Comparison of ENCODE assay signal across 10 cellular contexts in the genomic region with DNA sequence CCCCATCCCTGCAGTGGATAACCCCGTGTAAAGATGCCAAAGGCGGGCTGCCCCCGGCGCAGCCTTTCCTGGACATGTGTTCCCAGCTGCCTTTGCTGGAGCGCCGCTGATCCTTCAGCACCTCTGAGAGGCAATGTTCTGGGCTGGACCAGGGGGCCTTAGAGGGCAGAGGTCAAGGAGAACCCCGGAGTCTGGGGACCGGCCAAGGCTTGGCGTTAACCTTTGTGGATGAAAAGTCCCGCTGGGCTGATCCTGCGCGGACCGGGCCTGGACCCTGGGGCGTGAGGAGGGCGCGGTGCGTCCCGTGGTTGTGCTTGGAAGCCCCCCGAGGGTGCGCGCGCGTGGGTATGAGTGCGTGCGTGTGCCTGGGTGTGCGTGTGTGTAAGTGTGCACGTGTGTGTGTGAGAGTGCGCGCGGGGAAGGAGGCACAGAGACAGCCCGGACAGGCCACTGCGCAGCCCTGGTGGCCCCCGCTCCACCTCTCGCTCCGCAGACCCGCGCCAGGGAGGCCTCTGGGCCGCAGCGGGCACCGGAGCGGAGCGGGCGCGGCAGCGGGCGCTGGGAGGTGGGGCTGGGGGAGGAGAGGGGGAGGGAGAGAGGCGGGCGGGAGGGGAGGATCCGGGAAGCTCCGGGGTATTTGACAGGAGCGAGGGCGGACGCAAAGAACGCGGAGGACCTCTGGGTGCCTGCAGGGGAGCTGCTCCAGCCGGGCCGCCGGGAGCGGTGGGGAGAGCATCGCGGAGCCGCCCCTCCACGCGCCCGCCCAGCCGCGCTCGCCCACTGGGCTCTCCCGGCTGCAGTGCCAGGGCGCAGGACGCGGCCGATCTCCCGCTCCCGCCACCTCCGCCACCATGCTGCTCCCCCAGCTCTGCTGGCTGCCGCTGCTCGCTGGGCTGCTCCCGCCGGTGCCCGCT. TPM values are rescaled to one million over a fixed set of nuclear protein-coding genes. Genes with fewer than 3 reads are reported as not detected.
A peak's percentile ranks its signal among the peaks of the same experiment; 100 is the strongest.
DNase-seq lines count a peak whose midpoint lies in the region; ATAC-seq, FAIRE-seq and TF ChIP-seq lines count a peak whose summit lies in the region.
"Had no signal": no experiment of that assay in that cellular context is flagged by ENCODE, and none has a peak within 500 bp of the region (broad histone marks: within the 10 kb centered on the region; RNA-seq: fewer than 3 reads in every experiment).

A gene with protein sequence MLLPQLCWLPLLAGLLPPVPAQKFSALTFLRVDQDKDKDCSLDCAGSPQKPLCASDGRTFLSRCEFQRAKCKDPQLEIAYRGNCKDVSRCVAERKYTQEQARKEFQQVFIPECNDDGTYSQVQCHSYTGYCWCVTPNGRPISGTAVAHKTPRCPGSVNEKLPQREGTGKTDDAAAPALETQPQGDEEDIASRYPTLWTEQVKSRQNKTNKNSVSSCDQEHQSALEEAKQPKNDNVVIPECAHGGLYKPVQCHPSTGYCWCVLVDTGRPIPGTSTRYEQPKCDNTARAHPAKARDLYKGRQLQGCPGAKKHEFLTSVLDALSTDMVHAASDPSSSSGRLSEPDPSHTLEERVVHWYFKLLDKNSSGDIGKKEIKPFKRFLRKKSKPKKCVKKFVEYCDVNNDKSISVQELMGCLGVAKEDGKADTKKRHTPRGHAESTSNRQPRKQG (plus strand): TSS at position 665 of the 914 bp plus-strand sequence. CDS start 187 bp downstream, at position 852.

- H3K18ac ChIP-seq in neuronal stem cell (ENCODE audit: low read length): peak within 1 kb of the TSS; percentile 86

- H2BK12ac ChIP-seq in neuronal stem cell (ENCODE audit: low read length): peak within 1 kb of the TSS; percentile 81

- TF ChIP-seq CTCF in A549 (IDR thresholded peaks at IDR 0.05): no peak

- H3K4me2 ChIP-seq in A549 (peak within 1 kb of the TSS; percentile 63), neuronal stem cell (ENCODE audit: insufficient read depth, low read length, poor library complexity, severe bottlenecking) (peak within 1 kb of the TSS; percentile 99)

- no peak within 1 kb of the TSS for H2BK120ac ChIP-seq in neuronal stem cell (ENCODE audit: low read depth, low read length)

- DNase-seq in A549 (ENCODE audit: low read depth in 1 of 2, low spot score in 1 of 2) (no peak), NCI-H2029 treated with DMSO at 0.1 percent for 48 hours (lab: John Stamatoyannopoulos, UW) (peak; percentile 48), Right ventricle myocardium superior (peak; percentile 64), neuronal stem cell (ENCODE audit: low spot score) (no peak), SKM-1 treated with dmso at 0.1 percent for 144 hours (lab: John Stamatoyannopoulos, UW; ENCODE audit: unreplicated experiment) (no peak)
- DNase-seq: CD8-positive, alpha-beta T cell; mammary epithelial cell had no signal

- H3K4ac ChIP-seq in neuronal stem cell (ENCODE audit: low read length): no peak within 1 kb of the TSS

- no peak within 1 kb of the TSS for H4K91ac ChIP-seq in neuronal stem cell (ENCODE audit: low read depth, low read length, poor library complexity)

- TF ChIP-seq EP300 in A549 (IDR thresholded peaks at IDR 0.05): no peak

- H3K14ac ChIP-seq in neuronal stem cell (ENCODE audit: low read length): peak within 1 kb of the TSS; percentile 90

- H3K27me3 ChIP-seq in neuronal stem cell (ENCODE audit: control insufficient read depth in 3 of 3, insufficient read depth in 3 of 3, low read depth in 1 of 3, low read length in 3 of 3): peaks cover 16 to 67% (median 44%) of the 10 kb centered on the region in 3 experiments

- H2BK5ac ChIP-seq in neuronal stem cell (ENCODE audit: low read length): no peak within 1 kb of the TSS

- H4K8ac ChIP-seq in neuronal stem cell (ENCODE audit: low read depth, low read length): no peak within 1 kb of the TSS

- H3K4me1 ChIP-seq in A549 (no peaks in the 10 kb centered on the region; the same call in 2 of the 3 replicates), neuronal stem cell (ENCODE audit: control insufficient read depth in 2 of 2, insufficient read depth in 1 of 2, low read depth in 1 of 2, low read length in 2 of 2) (peaks cover 7 to 13% of the 10 kb centered on the region in 2 donors)

- H2AFZ ChIP-seq in neuronal stem cell (ENCODE audit: low read length): peak within 1 kb of the TSS; percentile 87

- peak within 1 kb of the TSS; percentile 94 for H3K23ac ChIP-seq in neuronal stem cell (ENCODE audit: low read depth, low read length, poor library complexity)

- ATAC-seq in A549 (peak; percentile 34 to 64; a peak in 4 of 6 replicates), Right ventricle myocardium superior (ENCODE audit: poor library complexity) (peak; percentile 81), HG03378 (IDR thresholded peaks at IDR 0.05; ENCODE audit: unreplicated experiment) (no peak), HG03457 (IDR thresholded peaks at IDR 0.05; ENCODE audit: unreplicated experiment) (no peak), GM21619 (IDR thresholded peaks at IDR 0.05; ENCODE audit: unreplicated experiment) (no peak)
- ATAC-seq: CD8-positive, alpha-beta T cell had no signal

- H3K4me3 ChIP-seq in A549 (peak within 1 kb of the TSS; percentile 30; the same call in 2 of the 3 replicates), neuronal stem cell (ENCODE audit: low read length in 2 of 2) (peak within 1 kb of the TSS; percentile 41 to 79)

- WGBS in A549 (ENCODE audit: missing lambda C conversion rate): 28% methylated on average over 11 of the region's 81 CpGs
- no CpG with 5 or more reads among the region's 81 CpGs for WGBS in neuronal stem cell (ENCODE audit: extremely low coverage in 2 of 2, insufficient read length in 2 of 2, insufficient replicate concordance in 1 of 2), 2 donors

- POLR2A ChIA-PET in A549 (lab: Yijun Ruan, JAX): no interaction called here

- no peaks in the 10 kb centered on the region for H3K36me3 ChIP-seq in neuronal stem cell (replicated peaks in 1 of 2; ENCODE audit: control insufficient read depth in 2 of 2, insufficient read depth in 2 of 2, low read length in 2 of 2)

- no peak within 1 kb of the TSS for H2BK15ac ChIP-seq in neuronal stem cell (ENCODE audit: low read length)

- TF ChIP-seq RAD21 in A549 (conservative IDR thresholded peaks at IDR 0.05 in 1 of 2, IDR thresholded peaks at IDR 0.05 in 1 of 2): no peak

- no peaks in the 10 kb centered on the region for H3K79me1 ChIP-seq in neuronal stem cell (ENCODE audit: low read depth, low read length)

- no peak within 1 kb of the TSS for H2AK5ac ChIP-seq in neuronal stem cell (ENCODE audit: low read depth, low read length)

- peak within 1 kb of the TSS; percentile 95 for H3K9ac ChIP-seq in neuronal stem cell (ENCODE audit: low read depth, low read length, poor library complexity)

- CTCF ChIA-PET in A549 (lab: Yijun Ruan, JAX): no interaction called here

- TF ChIP-seq POLR2A in A549 (IDR thresholded peaks at IDR 0.05; ENCODE audit: low read length): no peak

- intact Hi-C loops in Right ventricle myocardium superior (cut with DNase I): no loop called here

- no peaks in the 10 kb centered on the region for H3K9me3 ChIP-seq in A549
- no peaks in the 10 kb centered on the region for H3K9me3 ChIP-seq in neuronal stem cell (replicated peaks in 1 of 2; ENCODE audit: control insufficient read depth in 2 of 2, insufficient read depth in 1 of 2, low read depth in 1 of 2, low read length in 2 of 2)

- FAIRE-seq in A549 (lab: Jason Lieb, UNC): no peak

- no peak within 1 kb of the TSS for H3K27ac ChIP-seq in A549
- no peak within 1 kb of the TSS for H3K27ac ChIP-seq in neuronal stem cell (replicated peaks; ENCODE audit: low read length)

TF ChIP-seq in A549, 52 proteins besides CTCF, POLR2A, EP300 and RAD21:
- no peak for TF ChIP-seq JUN (IDR thresholded peaks at IDR 0.05)
- no peak for TF ChIP-seq PHF8 (IDR thresholded peaks at IDR 0.05; ENCODE audit: borderline replicate concordance, low read depth)
- no peak for TF ChIP-seq HDAC2 (IDR thresholded peaks at IDR 0.05)
- no peak for TF ChIP-seq KDM1A (IDR thresholded peaks at IDR 0.05; ENCODE audit: low read depth)
- TF ChIP-seq, protein P1, sequence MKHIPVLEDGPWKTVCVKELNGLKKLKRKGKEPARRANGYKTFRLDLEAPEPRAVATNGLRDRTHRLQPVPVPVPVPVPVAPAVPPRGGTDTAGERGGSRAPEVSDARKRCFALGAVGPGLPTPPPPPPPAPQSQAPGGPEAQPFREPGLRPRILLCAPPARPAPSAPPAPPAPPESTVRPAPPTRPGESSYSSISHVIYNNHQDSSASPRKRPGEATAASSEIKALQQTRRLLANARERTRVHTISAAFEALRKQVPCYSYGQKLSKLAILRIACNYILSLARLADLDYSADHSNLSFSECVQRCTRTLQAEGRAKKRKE (CRISPR knock-in tag; IDR thresholded peaks at IDR 0.05; ENCODE audit: low read depth): no peak
- TF ChIP-seq HOXB5 (CRISPR knock-in tag; IDR thresholded peaks at IDR 0.05): no peak
- no peak for TF ChIP-seq CBX8 (IDR thresholded peaks at IDR 0.05)
- TF ChIP-seq EHMT2 (IDR thresholded peaks at IDR 0.05; ENCODE audit: low read depth): no peak
- TF ChIP-seq EHF (CRISPR knock-in tag; IDR thresholded peaks at IDR 0.05): no peak
- no peak for TF ChIP-seq BHLHE40 (IDR thresholded peaks at IDR 0.05; ENCODE audit: low read depth, low read length)
TF ChIP-seq in A549: peak in this region for 0.

RNA-seq across cellular contexts. Expression of the gene that starts here (rescaled TPM):
- not detected in 2 replicates for polyA plus RNA-seq in A549 (2011; rRNA removed)
- polyA plus RNA-seq in A549 (2012; cell fraction: cytosol; rRNA removed): not detected in 2 replicates
- not detected in 2 replicates for polyA plus RNA-seq in A549 (2012; cell fraction: nucleus; rRNA removed)
- not detected in 3 replicates for polyA plus RNA-seq in A549 (2017; fragmentation: RNase III; extraction: RNeasy Plus Mini Kit Qiagen cat#74134 plus additional on column Dnase treatment)
- polyA minus RNA-seq in A549 (2011; rRNA and poly(A)+ RNA removed): not detected in 2 replicates
- total RNA-seq in Right ventricle myocardium superior: 10.9 TPM
- 0.20 TPM for polyA plus RNA-seq in neuronal stem cell (2013, experiment 1 of 2)
- polyA plus RNA-seq in neuronal stem cell (2013, experiment 2 of 2): 0.11 TPM
- total RNA-seq: CD8-positive, alpha-beta T cell; mammary epithelial cell had no signal
- polyA plus RNA-seq: mammary epithelial cell had no signal

Comparison
In these comparisons a context has a peak if more than half of its experiments do, and no peak if none do; other contexts are left out.
1. Peak in ATAC-seq, H3K4me3 ChIP-seq and H3K4me2 ChIP-seq in A549; RNA of the gene not detected or under 1 TPM.
2. DNase-seq: peak in NCI-H2029 treated with DMSO at 0.1 percent for 48 hours (single experiment) and Right ventricle myocardium superior (single experiment); none in A549 (0 of 2), neuronal stem cell (single experiment) and SKM-1 treated with dmso at 0.1 percent for 144 hours (single experiment).